ENCODE assay signal across 12 cellular contexts in the genomic region with DNA sequence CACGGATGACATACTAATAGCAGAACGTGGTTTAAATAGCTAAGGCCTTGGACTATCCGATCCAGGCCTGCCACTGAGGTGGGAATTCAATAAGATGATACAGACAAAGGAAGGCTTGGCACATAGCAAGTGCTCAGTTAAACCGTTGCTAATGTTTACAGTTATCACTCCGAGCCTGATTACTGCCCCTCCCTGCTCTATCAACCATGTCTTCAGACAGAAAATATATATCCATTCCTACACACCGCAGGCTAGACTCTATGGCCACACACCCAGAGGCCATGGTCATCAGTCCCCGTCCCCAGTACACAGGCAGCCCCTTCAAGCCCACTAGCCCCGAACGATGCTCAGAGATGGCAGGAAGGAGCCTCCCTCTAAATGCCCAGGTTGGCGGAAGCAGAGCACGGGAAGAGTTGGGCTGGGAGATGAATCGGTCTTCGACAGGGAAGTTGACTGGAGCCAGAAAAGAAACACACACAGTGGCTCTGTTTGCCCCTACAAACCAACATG. TPM values are rescaled to one million over a fixed set of nuclear protein-coding genes. Genes with fewer than 3 reads are reported as not detected.
DNase-seq lines count a peak whose midpoint lies in the region; ATAC-seq and TF ChIP-seq lines count a peak whose summit lies in the region.
"Had no signal": no experiment of that assay in that cellular context is flagged by ENCODE, and none has a peak within 500 bp of the region (broad histone marks: within the 10 kb centered on the region; RNA-seq: fewer than 3 reads in every experiment).

No MANE protein-coding gene starts in this region.

- peaks cover 33 to 47% of the 10 kb centered on the region in 2 donors for H3K4me1 ChIP-seq in gastrocnemius medialis

- H3K36me3 ChIP-seq in SK-N-MC (ENCODE audit: insufficient read depth, low read length) (no peaks in the 10 kb centered on the region; the same call in 1 of the 2 replicates), gastrocnemius medialis (no peaks in the 10 kb centered on the region)

- H3K27me3 Mint-ChIP-seq in CD14-positive monocyte (ENCODE audit: low read depth in 3 of 3), result peaks cover 0 to 3% (median 3%) of the 10 kb centered on the region in 3 donors
- H3K27me3 Mint-ChIP-seq in activated naive CD8-positive, alpha-beta T cell treated with anti-CD3 and anti-CD28 coated beads for 36 hours, result no peaks in the 10 kb centered on the region
- H3K27me3 Mint-ChIP-seq: naive thymus-derived CD4-positive, alpha-beta T cell had no signal

- intact Hi-C loops in CD14-positive monocyte (cut with micrococcal nuclease), result loop anchor here (5.0 kb wide), 2 partner anchors 40 to 355 kb away; a partner anchor contains a TSS
- intact Hi-C loops in gastrocnemius medialis (cut with DNase I; ENCODE audit: low total_unique reads), result no loop called here

- no peak overlapping the region for H3K9ac ChIP-seq in SK-N-MC (ENCODE audit: insufficient read length)

- H3K4me3 Mint-ChIP-seq in CD14-positive monocyte, result peak overlapping the region; percentile 63 to 80
- H3K4me3 Mint-ChIP-seq in activated naive CD8-positive, alpha-beta T cell treated with anti-CD3 and anti-CD28 coated beads for 36 hours, result no peak overlapping the region

- H3K9me3 ChIP-seq in SK-N-MC (ENCODE audit: low read depth, low read length), result no peaks in the 10 kb centered on the region
- H3K9me3 ChIP-seq in gastrocnemius medialis, result no peaks in the 10 kb centered on the region

- H3K27me3 ChIP-seq in gastrocnemius medialis, result no peaks in the 10 kb centered on the region

- H3K27ac Mint-ChIP-seq in CD14-positive monocyte, result peak overlapping the region; percentile 95 to 100 (median 98)
- no peak overlapping the region for H3K27ac Mint-ChIP-seq in activated naive CD8-positive, alpha-beta T cell treated with anti-CD3 and anti-CD28 coated beads for 36 hours

- no peaks in the 10 kb centered on the region for H3K9me3 Mint-ChIP-seq in CD14-positive monocyte
- H3K9me3 Mint-ChIP-seq in activated naive CD8-positive, alpha-beta T cell treated with anti-CD3 and anti-CD28 coated beads for 36 hours, result no peaks in the 10 kb centered on the region
- H3K9me3 Mint-ChIP-seq: naive thymus-derived CD4-positive, alpha-beta T cell had no signal

- TF ChIP-seq CTCF in CD14-positive monocyte (IDR thresholded peaks at IDR 0.05) (no peak), gastrocnemius medialis (IDR thresholded peaks at IDR 0.05 in 4 of 5, conservative IDR thresholded peaks at IDR 0.05 in 1 of 5) (no peak)

- peak overlapping the region; percentile 17; the same call in 1 of the 2 replicates for H3K27ac ChIP-seq in SK-N-MC
- peak overlapping the region; percentile 65 to 76 (median 75) for H3K27ac ChIP-seq in gastrocnemius medialis

- ATAC-seq in gastrocnemius medialis (no peak), HG03565 (IDR thresholded peaks at IDR 0.05; ENCODE audit: unreplicated experiment) (no peak), HG02610 (IDR thresholded peaks at IDR 0.05; ENCODE audit: unreplicated experiment) (no peak)

- peaks cover 57 to 70% of the 10 kb centered on the region in 2 donors for H3K36me3 Mint-ChIP-seq in CD14-positive monocyte
- H3K36me3 Mint-ChIP-seq in activated naive CD8-positive, alpha-beta T cell treated with anti-CD3 and anti-CD28 coated beads for 36 hours, result no peaks in the 10 kb centered on the region

- DNase-seq in CD14-positive monocyte (ENCODE audit: low spot score) (no peak), SK-N-MC (ENCODE audit: low read depth, low spot score) (no peak), fibroblast of gingiva (ENCODE audit: low read depth) (peak; percentile 1), gastrocnemius medialis (no peak)
- no peak for DNase-seq in stimulated activated CD4-positive, alpha-beta T cell treated with anti-CD3 and anti-CD28 coated beads, Interleukin-2, amount 100 ng/mL, for 24 hours
- no peak for DNase-seq in activated naive CD8-positive, alpha-beta T cell treated with anti-CD3 and anti-CD28 coated beads for 36 hours
- DNase-seq: activated naive CD4-positive, alpha-beta T cell treated with anti-CD3 and anti-CD28 coated beads, Interleukin-2, amount 50 U/mL, for 16 hours; DMS 273 treated with DMSO at 0.1 percent for 48 hours; NCI-H510A had no signal

- H3K4me1 Mint-ChIP-seq in CD14-positive monocyte, result peaks cover 96% of the 10 kb centered on the region
- H3K4me1 Mint-ChIP-seq in activated naive CD8-positive, alpha-beta T cell treated with anti-CD3 and anti-CD28 coated beads for 36 hours, result peaks cover 29% of the 10 kb centered on the region

- in situ Hi-C loops in gastrocnemius medialis (cut with MboI; ENCODE audit: low sequenced_read_pairs in 4 of 4), result no loop called here

- no peak for TF ChIP-seq POLR2A in gastrocnemius medialis (IDR thresholded peaks at IDR 0.05)

- H3K4me3 ChIP-seq in SK-N-MC (no peak overlapping the region), gastrocnemius medialis (no peak overlapping the region)

RNA-seq across cellular contexts. Expression of a gene that starts 49.8 kb away (rescaled TPM):
- under 1 TPM in 1 of 2 donors, not detected in 1; 0.59 TPM for polyA plus RNA-seq in CD14-positive monocyte
- 10 to 100 TPM in 2 of 4 donors, 1 to 10 TPM in 2; 3.4 to 36.8 (median 9.2) TPM for total RNA-seq in gastrocnemius medialis
- total RNA-seq in activated naive CD8-positive, alpha-beta T cell treated with anti-CD3 and anti-CD28 coated beads for 36 hours, result 10 to 100 TPM; 18.8 to 19.9 TPM
